In genomic region chr7:138345567-138345966, GRCh38 we compare ENCODE assay signal across 24 cellular contexts.
"Had no signal": no experiment of that assay in that cellular context is flagged by ENCODE, and none has a peak within 500 bp of the region (broad histone marks: within the 10 kb centered on the region; RNA-seq: fewer than 3 reads in every experiment).

No MANE protein-coding gene starts in this region.

- H3K9me3 ChIP-seq: ovary had no signal

- ATAC-seq: activated CD4-positive, CD25-positive, alpha-beta regulatory T cell treated with anti-CD3 and anti-CD28 coated beads, Interleukin-2, amount 50 U/mL, for 24 hours; body of pancreas; right lobe of liver; stimulated activated naive CD8-positive, alpha-beta T cell treated with anti-CD3 and anti-CD28 coated beads, Interleukin-15, Interleukin-2, amounts not matched to agents 100 U/mL and 50 U/mL, for 24 hours had no signal

- H3K4me3 ChIP-seq: adrenal gland, body of pancreas, left ventricle myocardium inferior, lung, ovary, right lobe of liver, thoracic aorta had no signal

- DNase-seq: activated CD4-positive, alpha-beta T cell treated with anti-CD3 and anti-CD28 coated beads for 48 hours; activated CD4-positive, alpha-beta T cell treated with anti-CD3 and anti-CD28 coated beads, Interleukin-2, amount 50 U/mL, for 48 hours; activated CD8-positive, alpha-beta memory T cell treated with anti-CD3 and anti-CD28 coated beads, Interleukin-2, amount 50 U/mL, for 4 hours; activated effector memory CD4-positive, alpha-beta T cell treated with anti-CD3 and anti-CD28 coated beads, Interleukin-2, amount 50 U/mL, for 16 hours; activated naive CD4-positive, alpha-beta T cell treated with anti-CD3 and anti-CD28 coated beads for 36 hours; activated naive CD8-positive, alpha-beta T cell treated with anti-CD3 and anti-CD28 coated beads for 36 hours; activated T-cell treated with anti-CD3 and anti-CD28 coated beads, Interleukin-2, amount 50 U/mL, for 1 hour; adrenal gland; aorta; body of pancreas; dermis blood vessel endothelial cell; effector CD4-positive, alpha-beta T cell; left ventricle myocardium inferior; ovary; right lobe of liver; stimulated activated CD4-positive, alpha-beta T cell treated with anti-CD3 and anti-CD28 coated beads, Interleukin-4, amount 100 ng/mL, for 1 hour; stimulated activated naive CD8-positive, alpha-beta T cell treated with anti-CD3 and anti-CD28 coated beads, Interleukin-15, Interleukin-2, amounts not matched to agents 100 U/mL and 50 U/mL, for 24 hours; T1000; trophoblast cell; WERI-Rb-1 had no signal

- H3K36me3 ChIP-seq: adrenal gland, left ventricle myocardium inferior, ovary, right lobe of liver, thoracic aorta, WERI-Rb-1 had no signal

- H3K27ac ChIP-seq: adrenal gland, body of pancreas, epithelial cell of prostate, left ventricle myocardium inferior, ovary, right lobe of liver, thoracic aorta, WERI-Rb-1 had no signal

- H3K4me1 ChIP-seq: body of pancreas, left ventricle myocardium inferior, right lobe of liver had no signal

- H3K27me3 ChIP-seq: adrenal gland, body of pancreas, ovary, right lobe of liver had no signal
